Comparison of ENCODE assay signal across 8 cellular contexts in the genomic region with DNA sequence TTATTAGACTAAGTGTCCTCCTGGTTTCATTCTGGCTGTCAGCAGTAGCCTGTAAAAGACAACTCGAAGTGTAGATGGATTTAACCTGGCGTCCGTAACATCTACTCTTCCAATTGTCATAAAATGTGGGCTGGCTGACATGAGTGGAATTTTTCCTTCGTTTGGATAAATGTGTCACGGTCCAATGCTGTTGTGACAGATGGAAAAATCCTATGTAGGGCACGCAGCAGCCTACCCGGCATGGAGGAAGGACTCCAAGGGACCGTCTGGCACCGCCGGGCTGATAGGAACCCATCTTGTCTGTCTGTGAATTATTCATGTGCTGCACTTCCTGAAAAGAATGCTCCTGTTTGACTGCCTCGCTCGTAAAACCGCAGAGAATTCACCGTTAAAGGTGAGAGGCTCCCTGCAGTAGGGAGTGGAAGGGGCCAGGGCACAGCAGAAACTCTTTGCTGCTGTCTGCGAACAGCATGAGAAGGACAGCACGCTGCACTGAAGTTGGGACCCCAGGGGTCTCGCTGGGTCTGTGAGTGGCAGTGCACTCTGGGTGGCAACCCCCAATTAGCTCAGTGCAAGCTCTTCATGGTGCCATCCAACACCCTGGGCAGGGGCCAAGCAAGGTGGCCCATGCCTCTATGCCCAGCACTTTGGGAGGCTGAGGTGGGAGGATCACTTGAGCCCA. TPM values are rescaled to one million over a fixed set of nuclear protein-coding genes. Genes with fewer than 3 reads are reported as not detected.
DNase-seq lines count a peak whose midpoint lies in the region; ATAC-seq and TF ChIP-seq lines count a peak whose summit lies in the region.

No MANE protein-coding gene starts in this region.

- peak overlapping the region; percentile 71 for H3K4me3 Mint-ChIP-seq in activated naive CD8-positive, alpha-beta T cell treated with anti-CD3 and anti-CD28 coated beads, Interleukin-2, amount 50 U/mL, for 24 hours

- CTCF ChIA-PET in HEK293 (lab: Yijun Ruan, JAX), result interaction anchor here (0.6 kb wide), 4 partner anchors 22 to 42 kb away, joined by 3 to 5 read pairs (median 3); no protein-coding TSS in a partner anchor
- CTCF ChIA-PET in RWPE1 (lab: Yijun Ruan, JAX), result no interaction called here

- WGBS in thyroid gland, 2 donors, result 22 to 35% methylated on average over 14 to 17 of the region's 17 CpGs

- H3K9me3 ChIP-seq in HEK293 (ENCODE audit: control insufficient read depth, insufficient read depth, low read depth, low read length) (no peaks in the 10 kb centered on the region), thyroid gland (no peaks in the 10 kb centered on the region)

- peak; percentile 45 for ATAC-seq in activated naive CD8-positive, alpha-beta T cell treated with anti-CD3 and anti-CD28 coated beads, Interleukin-2, amount 50 U/mL, for 24 hours
- no peak for ATAC-seq in GM19395 (IDR thresholded peaks at IDR 0.05; ENCODE audit: unreplicated experiment)

- H3K36me3 Mint-ChIP-seq in activated naive CD8-positive, alpha-beta T cell treated with anti-CD3 and anti-CD28 coated beads, Interleukin-2, amount 50 U/mL, for 24 hours (ENCODE audit: low read depth), result peaks cover 11% of the 10 kb centered on the region

- TF ChIP-seq CTCF in HEK293 (tag by site-specific recombination; IDR thresholded peaks at IDR 0.05) (no peak), RWPE1 (conservative IDR thresholded peaks at IDR 0.05; ENCODE audit: low read depth) (no peak), thyroid gland (IDR thresholded peaks at IDR 0.05) (no peak)

- H3K27ac ChIP-seq in HEK293 (ENCODE audit: extremely low read depth, low read depth, low read length) (peak overlapping the region; percentile 1; the same call in 1 of the 2 replicates), RWPE1 (peak overlapping the region; percentile 89), thyroid gland (peak overlapping the region; percentile 80 to 98 (median 95))

- H3K27ac Mint-ChIP-seq in activated naive CD8-positive, alpha-beta T cell treated with anti-CD3 and anti-CD28 coated beads, Interleukin-2, amount 50 U/mL, for 24 hours, result peak overlapping the region; percentile 90

- intact Hi-C loops in thyroid gland (cut with DNase I), result no loop called here

- POLR2A ChIA-PET in HEK293 (lab: Yijun Ruan, JAX) (no interaction called here), RWPE1 (lab: Yijun Ruan, JAX; ENCODE audit: low non-redundant PET) (interaction anchor here (0.5 kb wide), 1 partner anchor 112 kb away, joined by 5 read pairs; no protein-coding TSS in a partner anchor)

- H3K27me3 ChIP-seq in thyroid gland, result no peaks in the 10 kb centered on the region

- peaks cover 74% of the 10 kb centered on the region for H3K4me1 Mint-ChIP-seq in activated naive CD8-positive, alpha-beta T cell treated with anti-CD3 and anti-CD28 coated beads, Interleukin-2, amount 50 U/mL, for 24 hours

- peak; percentile 86 for DNase-seq in Caki2 (ENCODE audit: low read depth)
- DNase-seq in RWPE1 (ENCODE audit: low spot score), result no peak
- DNase-seq in activated naive CD8-positive, alpha-beta T cell treated with anti-CD3 and anti-CD28 coated beads, Interleukin-2, amount 50 U/mL, for 24 hours, result peak; percentile 52
- DNase-seq in middle frontal gyrus (ENCODE audit: extremely low spot score, low spot score), result peak; percentile 62
- peak; percentile 47 to 63 for DNase-seq in thyroid gland
- no peak for DNase-seq in NCI-H774 (lab: John Stamatoyannopoulos, UW)

- in situ Hi-C loops in Caki2 (cut with HindIII; ENCODE audit: low pct_unique_long_range_greater_than_20kb, low sequenced_read_pairs), result no loop called here

- no peaks in the 10 kb centered on the region for H3K27me3 Mint-ChIP-seq in activated naive CD8-positive, alpha-beta T cell treated with anti-CD3 and anti-CD28 coated beads, Interleukin-2, amount 50 U/mL, for 24 hours

- TF ChIP-seq POLR2A in thyroid gland (IDR thresholded peaks at IDR 0.05), result peak in 1 of 2 donors; percentile 38

- H3K9me3 Mint-ChIP-seq in activated naive CD8-positive, alpha-beta T cell treated with anti-CD3 and anti-CD28 coated beads, Interleukin-2, amount 50 U/mL, for 24 hours, result no peaks in the 10 kb centered on the region

- H3K4me3 ChIP-seq in HEK293 (ENCODE audit: low read depth, low read length) (no peak overlapping the region), thyroid gland (replicated peaks in 1 of 3) (no peak overlapping the region)

- peaks cover 6 to 9% of the 10 kb centered on the region in 2 experiments; a peak in 2 of 3 replicates for H3K36me3 ChIP-seq in HEK293 (ENCODE audit: control insufficient read depth in 2 of 2, insufficient read depth in 1 of 2, low read length in 2 of 2)
- peaks cover 0 to 5% of the 10 kb centered on the region in 2 donors for H3K36me3 ChIP-seq in thyroid gland

- peaks cover 15% of the 10 kb centered on the region for H3K4me1 ChIP-seq in HEK293 (ENCODE audit: control insufficient read depth, insufficient read depth, low read length)
- peaks cover 32 to 33% of the 10 kb centered on the region in 2 donors for H3K4me1 ChIP-seq in thyroid gland

TF ChIP-seq in HEK293, 187 proteins besides CTCF, POLR2A, EP300 and RAD21 (continues in another document):
- TF ChIP-seq ZNF311 (tag by site-specific recombination; IDR thresholded peaks at IDR 0.05; ENCODE audit: borderline replicate concordance), result no peak
- no peak for TF ChIP-seq ZNF473 (tag by site-specific recombination; IDR thresholded peaks at IDR 0.05)
- TF ChIP-seq FEZF1 (tag by site-specific recombination; IDR thresholded peaks at IDR 0.05), result no peak
- peak; percentile 91 for TF ChIP-seq OSR2 (tag by site-specific recombination; IDR thresholded peaks at IDR 0.05)
- TF ChIP-seq ZNF366 (tag by site-specific recombination; conservative IDR thresholded peaks at IDR 0.05), result peak; percentile 69
- 0 out of 2 replicates have a peak, but pooled peaks have one; percentile 13 for TF ChIP-seq SP2 (tag by site-specific recombination; IDR thresholded peaks at IDR 0.05)
- TF ChIP-seq ZNF707 (tag by site-specific recombination; IDR thresholded peaks at IDR 0.05), result no peak
- TF ChIP-seq ZBTB8A (tag by site-specific recombination; IDR thresholded peaks at IDR 0.05), result no peak
- TF ChIP-seq KLF10 (tag by site-specific recombination; IDR thresholded peaks at IDR 0.05), result 0 out of 2 replicates have a peak, but pooled peaks have one; percentile 30
- 0 out of 2 replicates have a peak, but pooled peaks have one; percentile 20 for TF ChIP-seq IKZF3 (tag by site-specific recombination; IDR thresholded peaks at IDR 0.05)
- TF ChIP-seq BCL11A (tag by site-specific recombination; IDR thresholded peaks at IDR 0.05; ENCODE audit: low read depth), result peak; percentile 17; the same call in 1 of the 2 replicates
- peak; percentile 98 for TF ChIP-seq ZBTB48 (tag by site-specific recombination; IDR thresholded peaks at IDR 0.05)
- TF ChIP-seq ZIC2 (tag by site-specific recombination; IDR thresholded peaks at IDR 0.05), result peak; percentile 96
- peak; percentile 49 for TF ChIP-seq ZBTB17 (tag by site-specific recombination; IDR thresholded peaks at IDR 0.05)
- TF ChIP-seq, protein P1, sequence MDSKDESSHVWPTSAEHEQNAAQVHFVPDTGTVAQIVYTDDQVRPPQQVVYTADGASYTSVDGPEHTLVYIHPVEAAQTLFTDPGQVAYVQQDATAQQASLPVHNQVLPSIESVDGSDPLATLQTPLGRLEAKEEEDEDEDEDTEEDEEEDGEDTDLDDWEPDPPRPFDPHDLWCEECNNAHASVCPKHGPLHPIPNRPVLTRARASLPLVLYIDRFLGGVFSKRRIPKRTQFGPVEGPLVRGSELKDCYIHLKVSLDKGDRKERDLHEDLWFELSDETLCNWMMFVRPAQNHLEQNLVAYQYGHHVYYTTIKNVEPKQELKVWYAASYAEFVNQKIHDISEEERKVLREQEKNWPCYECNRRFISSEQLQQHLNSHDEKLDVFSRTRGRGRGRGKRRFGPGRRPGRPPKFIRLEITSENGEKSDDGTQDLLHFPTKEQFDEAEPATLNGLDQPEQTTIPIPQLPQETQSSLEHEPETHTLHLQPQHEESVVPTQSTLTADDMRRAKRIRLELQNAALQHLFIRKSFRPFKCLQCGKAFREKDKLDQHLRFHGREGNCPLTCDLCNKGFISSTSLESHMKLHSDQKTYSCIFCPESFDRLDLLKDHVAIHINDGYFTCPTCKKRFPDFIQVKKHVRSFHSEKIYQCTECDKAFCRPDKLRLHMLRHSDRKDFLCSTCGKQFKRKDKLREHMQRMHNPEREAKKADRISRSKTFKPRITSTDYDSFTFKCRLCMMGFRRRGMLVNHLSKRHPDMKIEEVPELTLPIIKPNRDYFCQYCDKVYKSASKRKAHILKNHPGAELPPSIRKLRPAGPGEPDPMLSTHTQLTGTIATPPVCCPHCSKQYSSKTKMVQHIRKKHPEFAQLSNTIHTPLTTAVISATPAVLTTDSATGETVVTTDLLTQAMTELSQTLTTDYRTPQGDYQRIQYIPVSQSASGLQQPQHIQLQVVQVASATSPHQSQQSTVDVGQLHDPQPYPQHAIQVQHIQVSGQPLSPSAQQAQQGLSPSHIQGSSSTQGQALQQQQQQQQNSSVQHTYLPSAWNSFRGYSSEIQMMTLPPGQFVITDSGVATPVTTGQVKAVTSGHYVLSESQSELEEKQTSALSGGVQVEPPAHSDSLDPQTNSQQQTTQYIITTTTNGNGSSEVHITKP (tag by site-specific recombination; IDR thresholded peaks at IDR 0.05), result peak; percentile 92
- peak; percentile 70 for TF ChIP-seq ZNF335 (tag by site-specific recombination; conservative IDR thresholded peaks at IDR 0.05)
- TF ChIP-seq ZXDB (tag by site-specific recombination; IDR thresholded peaks at IDR 0.05), result peak; percentile 13; the same call in 1 of the 2 replicates
- TF ChIP-seq ZFP3 (tag by site-specific recombination; IDR thresholded peaks at IDR 0.05; ENCODE audit: low read depth), result no peak
- TF ChIP-seq ZNF174 (tag by site-specific recombination; IDR thresholded peaks at IDR 0.05), result no peak

RNA-seq across cellular contexts. Expression of gene ORAI2, which starts 1.6 kb away (rescaled TPM):
- 76.0 and 106 TPM in 2 replicates for total RNA-seq in Caki2 (2014; rRNA removed; shearing (Covaris generic); ENCODE audit: low replicate concordance)
- total RNA-seq in thyroid gland, result 100 to 1,000 TPM in 2 of 4 donors, 10 to 100 TPM in 2; 41.8 to 133 (median 81.4) TPM

RNA-seq across cellular contexts. Expression of gene ALKBH4, which starts 32.9 kb away (rescaled TPM):
- 15.6 and 49.2 TPM in 2 replicates for total RNA-seq in Caki2 (2014; rRNA removed; shearing (Covaris generic); ENCODE audit: low replicate concordance)
- total RNA-seq in thyroid gland, result 10 to 100 TPM; 16.9 to 42.2 (median 28.6) TPM

RNA-seq across cellular contexts. Expression of gene LRWD1, which starts 33.0 kb away (rescaled TPM):
- 35.4 and 47.4 TPM in 2 replicates for total RNA-seq in Caki2 (2014; rRNA removed; shearing (Covaris generic); ENCODE audit: low replicate concordance)
- 10 to 100 TPM; 11.4 to 23.5 (median 16.4) TPM for total RNA-seq in thyroid gland

RNA-seq across cellular contexts. Expression of gene PRKRIP1, which starts 35.6 kb away (rescaled TPM):
- total RNA-seq in Caki2 (2014; rRNA removed; shearing (Covaris generic); ENCODE audit: low replicate concordance), result 26.1 and 26.2 TPM in 2 replicates
- total RNA-seq in thyroid gland, result 10 to 100 TPM; 31.8 to 43.7 (median 37.7) TPM

RNA-seq across cellular contexts. Expression of gene POLR2J, which starts 47.0 kb away (rescaled TPM):
- 40.3 and 53.0 TPM in 2 replicates for total RNA-seq in Caki2 (2014; rRNA removed; shearing (Covaris generic); ENCODE audit: low replicate concordance)
- total RNA-seq in thyroid gland, result 10 to 100 TPM in 3 of 4 donors, 1 to 10 TPM in 1; 6.9 to 31.5 (median 20.8) TPM

Comparison
In these comparisons a context has a peak if more than half of its experiments do, and no peak if none do; other contexts are left out.
1. DNase-seq: peak in Caki2 (single experiment), activated naive CD8-positive, alpha-beta T cell treated with anti-CD3 and anti-CD28 coated beads, Interleukin-2, amount 50 U/mL, for 24 hours (single experiment), middle frontal gyrus (single experiment) and thyroid gland (2 of 2); none in RWPE1 (single experiment) and NCI-H774 (single experiment).
2. H3K27ac ChIP-seq: peak in every context shown above with its lines; median percentile 95 in thyroid gland; 89 in RWPE1; 1 in HEK293.